ENCODE assay signal across 11 cellular contexts in genomic region chr5:125409101-125409495, GRCh38.
DNase-seq lines count a peak whose midpoint lies in the region; ATAC-seq and TF ChIP-seq lines count a peak whose summit lies in the region.
"Had no signal": no experiment of that assay in that cellular context is flagged by ENCODE, and none has a peak within 500 bp of the region (broad histone marks: within the 10 kb centered on the region; RNA-seq: fewer than 3 reads in every experiment).

No MANE protein-coding gene starts in this region.

- no peaks in the 10 kb centered on the region for H3K79me2 ChIP-seq in MM.1S (ENCODE audit: low read length)

- H3K9me3 ChIP-seq in MM.1S (replicated peaks; ENCODE audit: insufficient read depth, low read length), result no peaks in the 10 kb centered on the region
- no peaks in the 10 kb centered on the region for H3K9me3 ChIP-seq in iPS-20b (ENCODE audit: insufficient read depth, low read depth, low read length)

- POLR2A ChIA-PET in WTC11 (lab: Charles Lee), result no interaction called here

- H3K4me1 ChIP-seq in MM.1S (ENCODE audit: low read length) (peaks cover 56% of the 10 kb centered on the region), iPS-20b (ENCODE audit: insufficient read depth, low read length) (peaks cover 57% of the 10 kb centered on the region)

- peaks cover 9% of the 10 kb centered on the region; the same call in 1 of the 2 replicates for H3K9me3 Mint-ChIP-seq in WTC11

- DNase-seq in MM.1S (no peak), substantia nigra (lab: John Stamatoyannopoulos, UW) (no peak), D341Med (ENCODE audit: low spot score) (no peak), T-helper 9 cell (no peak), WTC11 (ENCODE audit: low spot score) (no peak)
- DNase-seq: activated CD8-positive, alpha-beta memory T cell treated with anti-CD3 and anti-CD28 coated beads, Interleukin-2, amount 50 U/mL, for 4 hours; effector memory CD8-positive, alpha-beta T cell; NCI-H526 had no signal

- H3K27me3 ChIP-seq in MM.1S (replicated peaks; ENCODE audit: insufficient read depth, low read length), result no peaks in the 10 kb centered on the region
- no peaks in the 10 kb centered on the region for H3K27me3 ChIP-seq in iPS-20b (ENCODE audit: insufficient read depth, low read length)

- H3K4me3 ChIP-seq in MM.1S (ENCODE audit: low read length) (no peak overlapping the region), iPS-20b (ENCODE audit: low read length) (0 out of 2 replicates have a peak overlapping the region, but pooled peaks have one; percentile 5)

- peak overlapping the region; percentile 66; the same call in 1 of the 2 replicates for H3K4me2 ChIP-seq in MM.1S (ENCODE audit: low read depth, low read length)

- no peak for TF ChIP-seq CTCF in MM.1S (IDR thresholded peaks at IDR 0.05; ENCODE audit: low read length)
- TF ChIP-seq CTCF in WTC11 (IDR thresholded peaks at IDR 0.05), result no peak

- H3K27ac Mint-ChIP-seq in WTC11, result no peak overlapping the region
- H3K27ac Mint-ChIP-seq: effector memory CD8-positive, alpha-beta T cell had no signal

- ATAC-seq in SK-N-SH treated with all-trans-retinoic acid at 6 μM for 48 hours, result no peak
- no peak for ATAC-seq in HG02938 (IDR thresholded peaks at IDR 0.05; ENCODE audit: unreplicated experiment)
- ATAC-seq in WTC11, result no peak

- CTCF ChIA-PET in WTC11 (lab: Charles Lee), result no interaction called here

- H3F3A ChIP-seq in MM.1S (ENCODE audit: insufficient read depth, low read length), result peaks cover 45% of the 10 kb centered on the region

- H3K9ac ChIP-seq in MM.1S (ENCODE audit: low read length) (no peak overlapping the region), iPS-20b (ENCODE audit: low read depth, low read length) (no peak overlapping the region; the same call in 1 of the 2 replicates)

- peaks cover 59% of the 10 kb centered on the region for H3K4me1 Mint-ChIP-seq in WTC11

- H3K36me3 ChIP-seq in MM.1S (replicated peaks; ENCODE audit: insufficient read depth, low read length), result no peaks in the 10 kb centered on the region
- no peaks in the 10 kb centered on the region for H3K36me3 ChIP-seq in iPS-20b (ENCODE audit: insufficient read depth, low read depth, low read length)

- no peaks in the 10 kb centered on the region for H3K9me2 ChIP-seq in MM.1S (replicated peaks; ENCODE audit: insufficient read depth, low read length)

- H3K27ac ChIP-seq in MM.1S (ENCODE audit: low read length), result peak overlapping the region; percentile 77; the same call in 1 of the 2 replicates
- H3K27ac ChIP-seq in iPS-20b (ENCODE audit: low read length), result no peak overlapping the region
- peak overlapping the region; percentile 93 for H3K27ac ChIP-seq in substantia nigra (ENCODE audit: low read depth, low read length, poor library complexity, severe bottlenecking)

- H4K20me1 ChIP-seq in MM.1S (ENCODE audit: insufficient read depth, low read length), result no peaks in the 10 kb centered on the region

- 0 out of 2 replicates have a peak, but pooled peaks cover 3% of the 10 kb centered on the region for H3K36me3 Mint-ChIP-seq in WTC11

- H3K27me3 Mint-ChIP-seq in WTC11 (ENCODE audit: low read depth), result no peaks in the 10 kb centered on the region
- H3K27me3 Mint-ChIP-seq: effector memory CD8-positive, alpha-beta T cell had no signal

- H3K4me3 Mint-ChIP-seq in WTC11, result no peak overlapping the region
- H3K4me3 Mint-ChIP-seq: effector memory CD8-positive, alpha-beta T cell had no signal

- no peak overlapping the region for H2AFZ ChIP-seq in MM.1S (ENCODE audit: low read length)

TF ChIP-seq in SK-N-SH treated with all-trans-retinoic acid at 6 μM for 48 hours, 23 proteins besides CTCF, POLR2A, EP300 and RAD21:
- no peak for TF ChIP-seq GLIS3 (CRISPR knock-in tag; IDR thresholded peaks at IDR 0.05)
- no peak for TF ChIP-seq ESRRG (CRISPR knock-in tag; IDR thresholded peaks at IDR 0.05)
- no peak for TF ChIP-seq ZNF8 (CRISPR knock-in tag; IDR thresholded peaks at IDR 0.05)
- TF ChIP-seq TCF4 (CRISPR knock-in tag; IDR thresholded peaks at IDR 0.05; ENCODE audit: borderline replicate concordance), result no peak
- 0 out of 2 replicates have a peak, but pooled peaks have one; percentile 49 for TF ChIP-seq SNAI2 (CRISPR knock-in tag; IDR thresholded peaks at IDR 0.05)
- TF ChIP-seq, protein P1, sequence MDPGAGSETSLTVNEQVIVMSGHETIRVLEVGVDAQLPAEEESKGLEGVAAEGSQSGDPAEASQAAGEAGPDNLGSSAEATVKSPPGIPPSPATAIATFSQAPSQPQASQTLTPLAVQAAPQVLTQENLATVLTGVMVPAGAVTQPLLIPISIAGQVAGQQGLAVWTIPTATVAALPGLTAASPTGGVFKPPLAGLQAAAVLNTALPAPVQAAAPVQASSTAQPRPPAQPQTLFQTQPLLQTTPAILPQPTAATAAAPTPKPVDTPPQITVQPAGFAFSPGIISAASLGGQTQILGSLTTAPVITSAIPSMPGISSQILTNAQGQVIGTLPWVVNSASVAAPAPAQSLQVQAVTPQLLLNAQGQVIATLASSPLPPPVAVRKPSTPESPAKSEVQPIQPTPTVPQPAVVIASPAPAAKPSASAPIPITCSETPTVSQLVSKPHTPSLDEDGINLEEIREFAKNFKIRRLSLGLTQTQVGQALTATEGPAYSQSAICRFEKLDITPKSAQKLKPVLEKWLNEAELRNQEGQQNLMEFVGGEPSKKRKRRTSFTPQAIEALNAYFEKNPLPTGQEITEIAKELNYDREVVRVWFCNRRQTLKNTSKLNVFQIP (CRISPR knock-in tag; IDR thresholded peaks at IDR 0.05; ENCODE audit: borderline replicate concordance, low read depth), result no peak

TF ChIP-seq in WTC11, 78 proteins besides CTCF, POLR2A, EP300 and RAD21 (continues in another document):
- TF ChIP-seq FOXK1 (CRISPR knock-in tag; IDR thresholded peaks at IDR 0.05) (no peak), PREB (CRISPR knock-in tag; IDR thresholded peaks at IDR 0.05; ENCODE audit: borderline replicate concordance) (no peak), TEAD4 (CRISPR knock-in tag; IDR thresholded peaks at IDR 0.05) (no peak), MYBL2 (CRISPR knock-in tag; IDR thresholded peaks at IDR 0.05) (no peak)
- TF ChIP-seq, protein P2, sequence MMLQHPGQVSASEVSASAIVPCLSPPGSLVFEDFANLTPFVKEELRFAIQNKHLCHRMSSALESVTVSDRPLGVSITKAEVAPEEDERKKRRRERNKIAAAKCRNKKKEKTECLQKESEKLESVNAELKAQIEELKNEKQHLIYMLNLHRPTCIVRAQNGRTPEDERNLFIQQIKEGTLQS (CRISPR knock-in tag; conservative IDR thresholded peaks at IDR 0.05), result no peak
- TF ChIP-seq, protein P3, sequence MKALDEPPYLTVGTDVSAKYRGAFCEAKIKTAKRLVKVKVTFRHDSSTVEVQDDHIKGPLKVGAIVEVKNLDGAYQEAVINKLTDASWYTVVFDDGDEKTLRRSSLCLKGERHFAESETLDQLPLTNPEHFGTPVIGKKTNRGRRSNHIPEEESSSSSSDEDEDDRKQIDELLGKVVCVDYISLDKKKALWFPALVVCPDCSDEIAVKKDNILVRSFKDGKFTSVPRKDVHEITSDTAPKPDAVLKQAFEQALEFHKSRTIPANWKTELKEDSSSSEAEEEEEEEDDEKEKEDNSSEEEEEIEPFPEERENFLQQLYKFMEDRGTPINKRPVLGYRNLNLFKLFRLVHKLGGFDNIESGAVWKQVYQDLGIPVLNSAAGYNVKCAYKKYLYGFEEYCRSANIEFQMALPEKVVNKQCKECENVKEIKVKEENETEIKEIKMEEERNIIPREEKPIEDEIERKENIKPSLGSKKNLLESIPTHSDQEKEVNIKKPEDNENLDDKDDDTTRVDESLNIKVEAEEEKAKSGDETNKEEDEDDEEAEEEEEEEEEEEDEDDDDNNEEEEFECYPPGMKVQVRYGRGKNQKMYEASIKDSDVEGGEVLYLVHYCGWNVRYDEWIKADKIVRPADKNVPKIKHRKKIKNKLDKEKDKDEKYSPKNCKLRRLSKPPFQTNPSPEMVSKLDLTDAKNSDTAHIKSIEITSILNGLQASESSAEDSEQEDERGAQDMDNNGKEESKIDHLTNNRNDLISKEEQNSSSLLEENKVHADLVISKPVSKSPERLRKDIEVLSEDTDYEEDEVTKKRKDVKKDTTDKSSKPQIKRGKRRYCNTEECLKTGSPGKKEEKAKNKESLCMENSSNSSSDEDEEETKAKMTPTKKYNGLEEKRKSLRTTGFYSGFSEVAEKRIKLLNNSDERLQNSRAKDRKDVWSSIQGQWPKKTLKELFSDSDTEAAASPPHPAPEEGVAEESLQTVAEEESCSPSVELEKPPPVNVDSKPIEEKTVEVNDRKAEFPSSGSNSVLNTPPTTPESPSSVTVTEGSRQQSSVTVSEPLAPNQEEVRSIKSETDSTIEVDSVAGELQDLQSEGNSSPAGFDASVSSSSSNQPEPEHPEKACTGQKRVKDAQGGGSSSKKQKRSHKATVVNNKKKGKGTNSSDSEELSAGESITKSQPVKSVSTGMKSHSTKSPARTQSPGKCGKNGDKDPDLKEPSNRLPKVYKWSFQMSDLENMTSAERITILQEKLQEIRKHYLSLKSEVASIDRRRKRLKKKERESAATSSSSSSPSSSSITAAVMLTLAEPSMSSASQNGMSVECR (CRISPR knock-in tag; IDR thresholded peaks at IDR 0.05; ENCODE audit: borderline replicate concordance), result no peak
- TF ChIP-seq, protein P4, sequence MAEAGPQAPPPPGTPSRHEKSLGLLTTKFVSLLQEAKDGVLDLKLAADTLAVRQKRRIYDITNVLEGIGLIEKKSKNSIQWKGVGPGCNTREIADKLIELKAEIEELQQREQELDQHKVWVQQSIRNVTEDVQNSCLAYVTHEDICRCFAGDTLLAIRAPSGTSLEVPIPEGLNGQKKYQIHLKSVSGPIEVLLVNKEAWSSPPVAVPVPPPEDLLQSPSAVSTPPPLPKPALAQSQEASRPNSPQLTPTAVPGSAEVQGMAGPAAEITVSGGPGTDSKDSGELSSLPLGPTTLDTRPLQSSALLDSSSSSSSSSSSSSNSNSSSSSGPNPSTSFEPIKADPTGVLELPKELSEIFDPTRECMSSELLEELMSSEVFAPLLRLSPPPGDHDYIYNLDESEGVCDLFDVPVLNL (CRISPR knock-in tag; IDR thresholded peaks at IDR 0.05; ENCODE audit: borderline replicate concordance, low read depth), result no peak
